ENCODE assay signal across 3 cellular contexts in the genomic region with DNA sequence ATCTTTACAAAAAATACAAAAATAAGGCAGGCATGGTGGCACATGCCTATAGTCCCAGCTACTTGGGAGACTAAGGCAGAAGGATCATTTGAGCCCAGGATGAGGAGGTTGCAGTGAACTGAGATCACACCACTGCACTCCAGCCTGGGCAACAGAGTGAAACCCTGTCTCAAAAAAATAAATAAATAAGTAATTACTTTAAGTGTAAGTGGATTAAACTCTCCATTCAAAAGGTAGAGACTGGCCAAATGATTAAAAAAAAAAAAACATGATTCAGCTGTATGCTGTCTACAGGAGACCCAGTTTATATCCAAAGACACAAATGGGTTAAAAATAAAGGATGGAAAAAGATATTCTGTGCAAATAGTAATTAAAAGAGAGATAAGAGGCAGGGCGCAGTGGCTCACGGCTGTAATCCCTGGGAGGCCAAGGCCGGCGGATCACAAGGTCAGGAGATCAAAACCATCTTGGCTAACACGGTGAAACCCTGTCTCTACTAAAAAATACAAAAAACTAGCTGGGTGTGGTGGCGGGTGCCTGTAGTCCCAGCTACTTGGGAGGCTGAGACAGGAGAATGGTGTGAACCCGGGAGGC. TPM values are rescaled to one million over a fixed set of nuclear protein-coding genes. Genes with fewer than 3 reads are reported as not detected.
"Had no signal": no experiment of that assay in that cellular context is flagged by ENCODE, and none has a peak within 500 bp of the region (broad histone marks: within the 10 kb centered on the region; RNA-seq: fewer than 3 reads in every experiment).

No MANE protein-coding gene starts in this region.

RNA-seq across cellular contexts. Expression of gene PRELID3A, which starts 25.4 kb away (rescaled TPM):
- total RNA-seq: mononuclear cell had no signal
- polyA plus RNA-seq: immature natural killer cell; naive thymus-derived CD4-positive, alpha-beta T cell had no signal
